ENCODE assay signal across 35 cellular contexts in genomic region chr5:115319007-115319406, GRCh38.
"Had no signal": no experiment of that assay in that cellular context is flagged by ENCODE, and none has a peak within 500 bp of the region (broad histone marks: within the 10 kb centered on the region; RNA-seq: fewer than 3 reads in every experiment).

No MANE protein-coding gene starts in this region.

- H3K4me3 Mint-ChIP-seq: activated CD4-positive, alpha-beta memory T cell treated with anti-CD3 and anti-CD28 coated beads for 36 hours; activated CD4-positive, alpha-beta T cell treated with anti-CD3 and anti-CD28 coated beads for 36 hours; activated CD4-positive, alpha-beta T cell treated with anti-CD3 and anti-CD28 coated beads, Interleukin-2, amount 10 ng/mL, durations not matched to agents 24 days and 14 days; activated CD8-positive, alpha-beta memory T cell treated with anti-CD3 and anti-CD28 coated beads, Interleukin-2, amount 10 ng/mL, durations not matched to agents 7 days and 5 days; activated CD8-positive, alpha-beta T cell treated with anti-CD3 and anti-CD28 coated beads, Interleukin-2, amount 10 ng/mL, durations not matched to agents 7 days and 5 days; activated naive CD4-positive, alpha-beta T cell treated with anti-CD3 and anti-CD28 coated beads for 36 hours; activated naive CD4-positive, alpha-beta T cell treated with anti-CD3 and anti-CD28 coated beads, Interleukin-2, amount 50 U/mL, for 24 hours; activated naive CD8-positive, alpha-beta T cell treated with anti-CD3 and anti-CD28 coated beads for 36 hours; activated naive CD8-positive, alpha-beta T cell treated with anti-CD3 and anti-CD28 coated beads, Interleukin-2, amount 50 U/mL, for 24 hours; activated T-helper 1 cell treated with anti-CD3 and anti-CD28 coated beads, Interleukin-12 subunit alpha, Interleukin-12 subunit beta, Interleukin-2, Interleukin-4 antibody, amounts not matched to agents 30 ng/mL and 10 ng/mL and 1 ng/mL, durations not matched to agents 14 hours and 24 hours and 36 hours; central memory CD8-positive, alpha-beta T cell; dendritic cell treated with granulocyte-macrophage colony-stimulating factor and Interleukin-4, amounts not matched to agents 40 ng/mL and 50 ng/mL, for 4 days; T-helper 17 cell; T-helper 2 cell treated with Interferon-gamma antibody and Interleukin-4, amounts not matched to agents 5 μg/mL and 100 μg/mL, for 36 hours had no signal

- H3K27ac ChIP-seq: adrenal gland, body of pancreas, coronary artery, dorsolateral prefrontal cortex, epithelial cell of prostate, esophagus squamous epithelium, gastroesophageal sphincter had no signal

- H3K36me3 Mint-ChIP-seq: activated CD4-positive, alpha-beta memory T cell treated with anti-CD3 and anti-CD28 coated beads for 36 hours; activated CD8-positive, alpha-beta memory T cell treated with anti-CD3 and anti-CD28 coated beads, Interleukin-2, amount 10 ng/mL, durations not matched to agents 7 days and 5 days; activated naive CD4-positive, alpha-beta T cell treated with anti-CD3 and anti-CD28 coated beads, Interleukin-2, amount 50 U/mL, for 24 hours; activated naive CD8-positive, alpha-beta T cell treated with anti-CD3 and anti-CD28 coated beads for 36 hours had no signal

- FAIRE-seq: endothelial cell of umbilical vein had no signal

- H3K36me3 ChIP-seq: adrenal gland, esophagus squamous epithelium, gastroesophageal sphincter had no signal

- H3K9me3 ChIP-seq: adrenal gland, body of pancreas, esophagus squamous epithelium, gastroesophageal sphincter had no signal

- ATAC-seq: activated CD4-positive, alpha-beta T cell treated with anti-CD3 and anti-CD28 coated beads for 36 hours; activated CD8-positive, alpha-beta memory T cell treated with anti-CD3 and anti-CD28 coated beads, Interleukin-2, amount 10 ng/mL, durations not matched to agents 7 days and 5 days; activated CD8-positive, alpha-beta T cell treated with anti-CD3 and anti-CD28 coated beads, Interleukin-2, amount 10 ng/mL, durations not matched to agents 7 days and 5 days; activated naive CD8-positive, alpha-beta T cell treated with anti-CD3 and anti-CD28 coated beads, Interleukin-2, amount 50 U/mL, for 24 hours; body of pancreas; gastroesophageal sphincter; T-helper 17 cell had no signal

- H3K4me3 ChIP-seq: adrenal gland, body of pancreas, coronary artery, dorsolateral prefrontal cortex, esophagus squamous epithelium, gastroesophageal sphincter had no signal

- H3K4me1 ChIP-seq: adrenal gland, body of pancreas, esophagus squamous epithelium had no signal

- DNase-seq: activated CD4-positive, alpha-beta memory T cell treated with anti-CD3 and anti-CD28 coated beads for 36 hours; activated CD4-positive, alpha-beta T cell treated with anti-CD3 and anti-CD28 coated beads for 36 hours; activated CD4-positive, alpha-beta T cell treated with anti-CD3 and anti-CD28 coated beads, Interleukin-2, amount 10 ng/mL, durations not matched to agents 24 days and 14 days; activated CD4-positive, CD25-positive, alpha-beta regulatory T cell; activated CD4-positive, CD25-positive, alpha-beta regulatory T cell treated with anti-CD3 and anti-CD28 coated beads, Interleukin-2, amount 50 U/mL, for 72 hours; activated CD8-positive, alpha-beta memory T cell treated with anti-CD3 and anti-CD28 coated beads, Interleukin-2, amount 10 ng/mL, durations not matched to agents 7 days and 5 days; activated CD8-positive, alpha-beta memory T cell treated with anti-CD3 and anti-CD28 coated beads, Interleukin-2, amount 50 U/mL, for 4 hours; activated CD8-positive, alpha-beta T cell treated with anti-CD3 and anti-CD28 coated beads, Interleukin-2, amount 10 ng/mL, durations not matched to agents 7 days and 5 days; activated effector memory CD4-positive, alpha-beta T cell treated with anti-CD3 and anti-CD28 coated beads, Interleukin-2, amount 50 U/mL, for 16 hours; activated naive CD4-positive, alpha-beta T cell treated with anti-CD3 and anti-CD28 coated beads for 36 hours; activated naive CD8-positive, alpha-beta T cell treated with anti-CD3 and anti-CD28 coated beads for 36 hours; activated naive CD8-positive, alpha-beta T cell treated with anti-CD3 and anti-CD28 coated beads, Interleukin-2, amount 50 U/mL, for 24 hours; activated T-cell treated with anti-CD3 and anti-CD28 coated beads, Interleukin-2, amount 50 U/mL, for 1 hour; activated T-cell treated with anti-CD3 and anti-CD28 coated beads, Interleukin-2, amount 50 U/mL, for 48 hours; adrenal gland; amygdala; aorta; body of pancreas; dorsolateral prefrontal cortex; effector memory CD4-positive, alpha-beta T cell; esophagus squamous epithelium; foreskin melanocyte; T-helper 1 cell; T-helper 17 cell; T1000 had no signal

- H3K9me3 Mint-ChIP-seq: activated CD4-positive, alpha-beta memory T cell treated with anti-CD3 and anti-CD28 coated beads for 36 hours; activated CD4-positive, alpha-beta T cell treated with anti-CD3 and anti-CD28 coated beads, Interleukin-2, amount 10 ng/mL, durations not matched to agents 24 days and 14 days; activated naive CD4-positive, alpha-beta T cell treated with anti-CD3 and anti-CD28 coated beads for 36 hours; activated naive CD4-positive, alpha-beta T cell treated with anti-CD3 and anti-CD28 coated beads, Interleukin-2, amount 50 U/mL, for 24 hours; activated naive CD8-positive, alpha-beta T cell treated with anti-CD3 and anti-CD28 coated beads for 36 hours; activated naive CD8-positive, alpha-beta T cell treated with anti-CD3 and anti-CD28 coated beads, Interleukin-2, amount 50 U/mL, for 24 hours; activated T-helper 1 cell treated with anti-CD3 and anti-CD28 coated beads, Interleukin-12 subunit alpha, Interleukin-12 subunit beta, Interleukin-2, Interleukin-4 antibody, amounts not matched to agents 30 ng/mL and 10 ng/mL and 1 ng/mL, durations not matched to agents 14 hours and 24 hours and 36 hours; activated T-helper 2 cell treated with anti-CD3 and anti-CD28 coated beads, Interferon-gamma antibody, Interleukin-2, Interleukin-4, amounts not matched to agents 10 μg/mL and 5 μg/mL and 100 μg/mL, durations not matched to agents 14 hours and 24 hours and 36 hours; central memory CD8-positive, alpha-beta T cell; dendritic cell treated with granulocyte-macrophage colony-stimulating factor and Interleukin-4, amounts not matched to agents 40 ng/mL and 50 ng/mL, for 4 days; T-helper 2 cell treated with Interferon-gamma antibody and Interleukin-4, amounts not matched to agents 5 μg/mL and 100 μg/mL, for 36 hours had no signal

- H3K4me1 Mint-ChIP-seq: activated CD4-positive, alpha-beta T cell treated with anti-CD3 and anti-CD28 coated beads for 36 hours; activated CD4-positive, alpha-beta T cell treated with anti-CD3 and anti-CD28 coated beads, Interleukin-2, amount 10 ng/mL, durations not matched to agents 24 days and 14 days; activated naive CD4-positive, alpha-beta T cell treated with anti-CD3 and anti-CD28 coated beads, Interleukin-2, amount 50 U/mL, for 24 hours; activated naive CD8-positive, alpha-beta T cell treated with anti-CD3 and anti-CD28 coated beads for 36 hours; activated naive CD8-positive, alpha-beta T cell treated with anti-CD3 and anti-CD28 coated beads, Interleukin-2, amount 50 U/mL, for 24 hours; central memory CD8-positive, alpha-beta T cell had no signal

- H3K27me3 ChIP-seq: adrenal gland, body of pancreas, dorsolateral prefrontal cortex, esophagus squamous epithelium, gastroesophageal sphincter had no signal

- H3K27ac Mint-ChIP-seq: activated CD4-positive, alpha-beta memory T cell treated with anti-CD3 and anti-CD28 coated beads for 36 hours; activated CD4-positive, alpha-beta T cell treated with anti-CD3 and anti-CD28 coated beads for 36 hours; activated CD4-positive, alpha-beta T cell treated with anti-CD3 and anti-CD28 coated beads, Interleukin-2, amount 10 ng/mL, durations not matched to agents 24 days and 14 days; activated CD8-positive, alpha-beta memory T cell treated with anti-CD3 and anti-CD28 coated beads, Interleukin-2, amount 10 ng/mL, durations not matched to agents 7 days and 5 days; activated CD8-positive, alpha-beta T cell treated with anti-CD3 and anti-CD28 coated beads, Interleukin-2, amount 10 ng/mL, durations not matched to agents 7 days and 5 days; activated naive CD4-positive, alpha-beta T cell treated with anti-CD3 and anti-CD28 coated beads for 36 hours; activated naive CD4-positive, alpha-beta T cell treated with anti-CD3 and anti-CD28 coated beads, Interleukin-2, amount 50 U/mL, for 24 hours; activated naive CD8-positive, alpha-beta T cell treated with anti-CD3 and anti-CD28 coated beads for 36 hours; activated naive CD8-positive, alpha-beta T cell treated with anti-CD3 and anti-CD28 coated beads, Interleukin-2, amount 50 U/mL, for 24 hours; activated T-helper 1 cell treated with anti-CD3 and anti-CD28 coated beads, Interleukin-12 subunit alpha, Interleukin-12 subunit beta, Interleukin-2, Interleukin-4 antibody, amounts not matched to agents 30 ng/mL and 10 ng/mL and 1 ng/mL, durations not matched to agents 14 hours and 24 hours and 36 hours; activated T-helper 2 cell treated with anti-CD3 and anti-CD28 coated beads, Interferon-gamma antibody, Interleukin-2, Interleukin-4, amounts not matched to agents 10 μg/mL and 5 μg/mL and 100 μg/mL, durations not matched to agents 14 hours and 24 hours and 36 hours; dendritic cell treated with granulocyte-macrophage colony-stimulating factor and Interleukin-4, amounts not matched to agents 40 ng/mL and 50 ng/mL, for 4 days; T-helper 17 cell; T-helper 2 cell treated with Interferon-gamma antibody and Interleukin-4, amounts not matched to agents 5 μg/mL and 100 μg/mL, for 36 hours had no signal
